In the genomic region with DNA sequence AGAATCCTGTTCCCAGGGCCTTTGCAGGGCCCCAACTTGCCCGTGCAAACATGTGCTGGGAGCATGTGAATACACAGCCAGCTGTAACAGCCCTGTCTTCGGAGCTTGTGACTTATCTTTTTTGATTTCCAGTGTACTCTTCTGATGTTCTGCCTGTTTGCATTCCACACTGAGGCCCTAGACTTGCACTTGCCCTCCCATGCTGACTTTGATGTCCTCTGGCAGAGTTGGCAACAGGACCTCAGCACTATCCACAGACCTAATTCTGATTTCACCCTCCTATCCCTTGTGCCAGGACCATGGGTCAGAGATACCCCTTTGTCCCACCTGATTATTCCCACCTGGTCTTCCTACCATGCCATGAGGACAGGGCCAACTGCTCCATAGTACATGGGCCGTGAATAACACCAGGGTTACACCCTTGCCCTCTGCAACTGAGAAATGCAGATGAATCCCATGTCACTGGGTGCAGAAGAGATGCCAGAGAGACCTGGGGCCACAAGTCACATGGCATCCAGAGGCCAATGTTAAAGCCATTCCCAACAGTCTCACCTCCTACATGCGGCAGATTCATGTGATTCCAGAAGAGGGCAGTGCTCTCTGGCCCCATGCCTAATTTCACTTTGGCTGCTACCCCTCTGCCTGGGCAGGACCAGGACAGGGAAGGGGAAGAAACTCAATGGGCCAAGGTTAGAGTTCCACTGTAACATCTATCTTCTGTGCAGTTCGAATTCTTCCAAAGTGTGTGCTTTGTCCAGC, we compare ENCODE assay signal across 9 cellular contexts. TPM values are rescaled to one million over a fixed set of nuclear protein-coding genes. Genes with fewer than 3 reads are reported as not detected.
DNase-seq lines count a peak whose midpoint lies in the region; ATAC-seq, FAIRE-seq and TF ChIP-seq lines count a peak whose summit lies in the region.
"Had no signal": no experiment of that assay in that cellular context is flagged by ENCODE, and none has a peak within 500 bp of the region (broad histone marks: within the 10 kb centered on the region; RNA-seq: fewer than 3 reads in every experiment).

No MANE protein-coding gene starts in this region.

- no peak overlapping the region for H2BK15ac ChIP-seq in mesendoderm (replicated peaks; ENCODE audit: low read depth)

- H3K27me3 ChIP-seq in mesendoderm (ENCODE audit: insufficient read depth, low read length, poor library complexity) = no peaks in the 10 kb centered on the region

- H3K9ac ChIP-seq in mesendoderm (ENCODE audit: low read length) = no peak overlapping the region

- H2BK120ac ChIP-seq in mesendoderm (ENCODE audit: low read depth, low read length) = no peak overlapping the region

- no peaks in the 10 kb centered on the region for H3K79me2 ChIP-seq in mesendoderm (ENCODE audit: control insufficient read depth, insufficient read depth, low read length)

- no peak overlapping the region for H3K4ac ChIP-seq in mesendoderm (ENCODE audit: low read depth, low read length)

- H3K56ac ChIP-seq in mesendoderm (ENCODE audit: low read length) = no peak overlapping the region

- H3K27ac ChIP-seq in mesendoderm (ENCODE audit: low read depth, low read length) = no peak overlapping the region

- H3K36me3 ChIP-seq in mesendoderm (ENCODE audit: control insufficient read depth, insufficient read depth, low read length) = peaks cover 11% of the 10 kb centered on the region

- FAIRE-seq in frontal cortex (lab: Jason Lieb, UNC) = no peak

- no peak overlapping the region for H2AK5ac ChIP-seq in mesendoderm (ENCODE audit: low read length)

- no peak overlapping the region for H3K4me3 ChIP-seq in mesendoderm (ENCODE audit: low read length)

- ATAC-seq in HG02884 (IDR thresholded peaks at IDR 0.05; ENCODE audit: unreplicated experiment) (no peak), GM21717 (IDR thresholded peaks at IDR 0.05; ENCODE audit: unreplicated experiment) (no peak), GM19452 (IDR thresholded peaks at IDR 0.05; ENCODE audit: unreplicated experiment) (no peak)

- no peaks in the 10 kb centered on the region for H3K4me1 ChIP-seq in mesendoderm (ENCODE audit: control insufficient read depth, low read depth, low read length)

- H3K18ac ChIP-seq in mesendoderm (ENCODE audit: low read length) = no peak overlapping the region

- DNase-seq in D341Med (ENCODE audit: low spot score) (peak; percentile 52), dermis microvascular lymphatic vessel endothelial cell (ENCODE audit: low read depth in 2 of 2) (peak; percentile 25 to 53), mesendoderm (peak; percentile 78), frontal cortex (ENCODE audit: low spot score in 2 of 2) (no peak)
- DNase-seq: NCI-H774 had no signal

- H3K23ac ChIP-seq in mesendoderm (ENCODE audit: low read length) = no peak overlapping the region

- WGBS in mesendoderm (ENCODE audit: extremely low coverage, insufficient coverage, low lambda C conversion rate) = no CpG with 5 or more reads among the region's 5 CpGs

- H2BK5ac ChIP-seq in mesendoderm (ENCODE audit: low read length) = no peak overlapping the region

- peak; percentile 41; the same call in 1 of the 2 replicates for TF ChIP-seq CTCF in LNCAP (IDR thresholded peaks at IDR 0.05)

- H3K4me2 ChIP-seq in mesendoderm (ENCODE audit: low read length) = no peak overlapping the region

- no peak overlapping the region for H4K5ac ChIP-seq in mesendoderm (ENCODE audit: low read length)

- H3K79me1 ChIP-seq in mesendoderm (ENCODE audit: low read length) = no peaks in the 10 kb centered on the region

- no peak overlapping the region for H4K8ac ChIP-seq in mesendoderm (ENCODE audit: low read depth, low read length)

RNA-seq across cellular contexts. Expression of gene SCRN1, which starts 43.0 kb away (rescaled TPM):
- total RNA-seq in dermis microvascular lymphatic vessel endothelial cell (61.4 and 69.3 TPM in 2 replicates), frontal cortex (88.5 TPM)
- 65.6 TPM for polyA plus RNA-seq in mesendoderm (2013, experiment 1 of 2)
- 67.9 TPM for polyA plus RNA-seq in mesendoderm (2013, experiment 2 of 2)

Comparison
In these comparisons a context has a peak if more than half of its experiments do, and no peak if none do; other contexts are left out.
1. DNase-seq: peak in D341Med (single experiment), dermis microvascular lymphatic vessel endothelial cell (2 of 2) and mesendoderm (single experiment); none in frontal cortex (0 of 2).